ENCODE assay signal across 1 cellular context in the genomic region with DNA sequence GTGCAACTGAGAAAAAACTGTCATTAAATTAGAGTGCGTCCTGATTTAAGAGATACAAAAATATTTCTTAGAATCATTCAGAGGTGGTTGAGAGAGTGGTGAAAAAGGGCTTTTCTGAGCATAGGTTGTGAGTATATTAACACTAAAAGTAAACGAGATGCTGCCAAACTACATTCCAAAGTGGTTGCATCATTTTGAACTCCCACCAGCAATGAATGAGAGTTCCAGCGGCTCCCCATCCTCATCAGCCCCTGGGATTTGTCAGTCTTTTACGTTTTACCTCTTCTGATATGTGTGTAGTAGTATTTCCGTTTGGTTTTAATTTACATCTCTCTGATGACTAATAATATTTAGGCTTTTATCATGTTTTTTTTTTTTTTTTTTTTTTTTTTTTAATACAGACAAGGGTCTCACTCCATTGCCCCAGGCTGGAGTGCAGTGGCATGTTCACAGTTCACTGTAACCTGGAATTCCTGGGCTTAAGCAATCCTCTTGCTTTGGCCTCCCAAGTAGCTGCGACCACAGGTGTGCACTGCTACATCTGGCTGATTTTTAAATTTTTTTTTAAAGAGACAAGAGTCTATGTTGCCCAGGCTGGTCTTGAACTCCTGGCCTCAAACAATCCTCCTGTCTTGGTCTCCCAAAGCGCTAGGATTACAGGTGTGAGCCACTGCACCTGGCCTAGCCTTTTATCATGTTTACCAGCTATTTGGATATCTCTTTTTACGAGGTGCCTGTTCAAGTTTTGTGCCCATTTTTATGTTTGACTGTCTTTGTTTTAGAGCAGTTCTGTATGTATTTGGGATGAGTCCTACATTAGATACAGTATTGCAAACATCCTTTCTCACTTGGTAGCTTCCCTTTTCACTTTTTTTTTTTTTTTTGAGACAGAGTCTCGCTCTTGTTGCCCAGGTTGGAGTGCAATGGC.
TF ChIP-seq lines count a peak whose summit lies in the region.

No MANE protein-coding gene starts in this region.

TF ChIP-seq in HepG2, 621 proteins besides CTCF, POLR2A, EP300 and RAD21 (continued from another document):
- TF ChIP-seq, protein P1, sequence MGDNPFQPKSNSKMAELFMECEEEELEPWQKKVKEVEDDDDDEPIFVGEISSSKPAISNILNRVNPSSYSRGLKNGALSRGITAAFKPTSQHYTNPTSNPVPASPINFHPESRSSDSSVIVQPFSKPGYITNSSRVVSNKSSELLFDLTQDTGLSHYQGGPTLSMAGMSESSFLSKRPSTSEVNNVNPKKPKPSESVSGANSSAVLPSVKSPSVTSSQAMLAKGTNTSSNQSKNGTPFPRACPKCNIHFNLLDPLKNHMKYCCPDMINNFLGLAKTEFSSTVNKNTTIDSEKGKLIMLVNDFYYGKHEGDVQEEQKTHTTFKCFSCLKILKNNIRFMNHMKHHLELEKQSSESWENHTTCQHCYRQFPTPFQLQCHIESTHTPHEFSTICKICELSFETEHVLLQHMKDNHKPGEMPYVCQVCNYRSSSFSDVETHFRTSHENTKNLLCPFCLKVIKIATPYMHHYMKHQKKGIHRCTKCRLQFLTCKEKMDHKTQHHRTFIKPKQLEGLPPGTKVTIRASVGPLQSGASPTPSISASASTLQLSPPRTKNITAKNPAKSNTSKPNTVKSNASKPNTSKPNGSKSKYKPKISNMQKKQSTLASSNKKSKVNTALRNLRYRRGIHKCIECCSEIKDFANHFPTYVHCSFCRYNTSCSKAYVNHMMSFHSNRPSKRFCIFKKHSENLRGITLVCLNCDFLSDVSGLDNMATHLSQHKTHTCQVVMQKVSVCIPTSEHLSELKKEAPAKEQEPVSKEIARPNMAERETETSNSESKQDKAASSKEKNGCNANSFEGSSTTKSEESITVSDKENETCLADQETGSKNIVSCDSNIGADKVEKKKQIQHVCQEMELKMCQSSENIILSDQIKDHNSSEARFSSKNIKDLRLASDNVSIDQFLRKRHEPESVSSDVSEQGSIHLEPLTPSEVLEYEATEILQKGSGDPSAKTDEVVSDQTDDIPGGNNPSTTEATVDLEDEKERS (CRISPR knock-in tag; IDR thresholded peaks at IDR 0.05): no peak
TF ChIP-seq in HepG2: peak in this region for 7.
